10 cellular contexts compared by ENCODE assay signal in genomic region chr17:39165844-39166349, GRCh38. TPM values are rescaled to one million over a fixed set of nuclear protein-coding genes. Genes with fewer than 3 reads are reported as not detected.
A peak's percentile ranks its signal among the peaks of the same experiment; 100 is the strongest.
DNase-seq lines count a peak whose midpoint lies in the region; ATAC-seq and TF ChIP-seq lines count a peak whose summit lies in the region.
"Had no signal": no experiment of that assay in that cellular context is flagged by ENCODE, and none has a peak within 500 bp of the region (broad histone marks: within the 10 kb centered on the region; RNA-seq: fewer than 3 reads in every experiment).

Gene ARL5C (minus strand): TSS chr17:39166161. CDS start chr17:39165760, 401 bp downstream.

- no peaks in the 10 kb centered on the region for H3K9me3 ChIP-seq in mesodermal cell (ENCODE audit: control insufficient read depth, low read length)
- H3K9me3 ChIP-seq in transverse colon, result peaks cover 0 to 3% of the 10 kb centered on the region in 2 donors

- H3K27me3 ChIP-seq in transverse colon, result peaks cover 8% of the 10 kb centered on the region

- in situ Hi-C loops in transverse colon (cut with MboI; ENCODE audit: low pct_ligation_motif_present in 1 of 4, low pct_unique_long_range_greater_than_20kb in 1 of 4, low sequenced_read_pairs in 3 of 4), result loop anchor here in 2 of 4 donors (25.0 kb wide), 2 partner anchors 179 to 304 kb away; partner anchors contain the start of genes LASP1 (in 1 of the 2) and RPL23 (in 1 of the 2)

- H3K27ac ChIP-seq in mesodermal cell (ENCODE audit: low read depth, low read length, severe bottlenecking), result no peak within 1 kb of the TSS
- H3K27ac ChIP-seq in transverse colon, result peak within 1 kb of the TSS in 2 of 4 donors; percentile 6 to 47

- 84 to 88% methylated on average over 16 to 17 of the region's 17 CpGs for WGBS in mesodermal cell (ENCODE audit: insufficient coverage in 2 of 2), 2 experiments
- WGBS in transverse colon (ENCODE audit: low coverage in 1 of 2), 2 donors, result 79% methylated on average over 17 of the region's 17 CpGs; no CpG with 5 or more reads in 1 of the 2 donors

- peaks cover 6% of the 10 kb centered on the region for H3K4me1 ChIP-seq in mesodermal cell (ENCODE audit: control insufficient read depth, insufficient read depth, low read length, poor library complexity, severe bottlenecking)
- peaks cover 3 to 37% (median 15%) of the 10 kb centered on the region in 4 donors for H3K4me1 ChIP-seq in transverse colon

- no peak for ATAC-seq in activated T-cell treated with anti-CD3 and anti-CD28 coated beads, Interleukin-2, amount 50 U/mL, for 72 hours (replicated peaks in 1 of 2)

- peaks cover 34% of the 10 kb centered on the region for H3K27me3 Mint-ChIP-seq in activated T-cell treated with anti-CD3 and anti-CD28 coated beads, Interleukin-2, amount 50 U/mL, for 72 hours (ENCODE audit: low read depth)

- no peaks in the 10 kb centered on the region for H3K36me3 Mint-ChIP-seq in activated T-cell treated with anti-CD3 and anti-CD28 coated beads, Interleukin-2, amount 50 U/mL, for 72 hours (ENCODE audit: insufficient read depth in 2 of 2)

- peaks cover 0 to 4% of the 10 kb centered on the region in 2 donors for H3K9me3 Mint-ChIP-seq in activated T-cell treated with anti-CD3 and anti-CD28 coated beads, Interleukin-2, amount 50 U/mL, for 72 hours

- H3K4me3 Mint-ChIP-seq in activated T-cell treated with anti-CD3 and anti-CD28 coated beads, Interleukin-2, amount 50 U/mL, for 72 hours, result peak within 1 kb of the TSS; percentile 77 to 82

- H3K36me3 ChIP-seq in mesodermal cell (ENCODE audit: control insufficient read depth, insufficient read depth, low read length), result no peaks in the 10 kb centered on the region
- H3K36me3 ChIP-seq in transverse colon, result no peaks in the 10 kb centered on the region

- no peak for DNase-seq in activated T-cell treated with anti-CD3 and anti-CD28 coated beads, Interleukin-2, amount 50 U/mL, for 72 hours
- no peak for DNase-seq in activated T-cell treated with anti-CD3 and anti-CD28 coated beads, Interleukin-2, amount 50 U/mL, for 48 hours
- DNase-seq in cardiac fibroblast (ENCODE audit: low read depth in 2 of 2) (no peak), transverse colon (no peak), NCI-H524 treated with DMSO at 0.1 percent for 48 hours (lab: John Stamatoyannopoulos, UW) (no peak), NCI-H82 (lab: John Stamatoyannopoulos, UW) (no peak), NCI-H524 (lab: John Stamatoyannopoulos, UW) (no peak)
- DNase-seq: DMS79 treated with DMSO at 0.1 percent for 48 hours; NK-92 treated with Interleukin-12 subunit alpha and Interleukin-12 subunit beta, amount 100 ng/mL, for 24 hours had no signal

- TF ChIP-seq EP300 in transverse colon (IDR thresholded peaks at IDR 0.05; ENCODE audit: low read depth), result no peak

- H3K27ac Mint-ChIP-seq in activated T-cell treated with anti-CD3 and anti-CD28 coated beads, Interleukin-2, amount 50 U/mL, for 72 hours, result no peak within 1 kb of the TSS

- peak within 1 kb of the TSS; percentile 43 to 44 for H3K4me3 ChIP-seq in cardiac fibroblast (replicated peaks in 1 of 2; ENCODE audit: low read depth in 2 of 2, low read length in 2 of 2)
- peak within 1 kb of the TSS; percentile 41 for H3K4me3 ChIP-seq in mesodermal cell (ENCODE audit: extremely low read depth, insufficient read depth, low read length, poor library complexity, severe bottlenecking)
- peak within 1 kb of the TSS; percentile 17 to 53 (median 33) for H3K4me3 ChIP-seq in transverse colon

- TF ChIP-seq CTCF in cardiac fibroblast (IDR thresholded peaks at IDR 0.05; ENCODE audit: low read depth, low read length) (no peak), transverse colon (IDR thresholded peaks at IDR 0.05) (no peak)

- intact Hi-C loops in transverse colon (cut with DNase I; ENCODE audit: low total_unique reads), result no loop called here

- peaks cover 17% of the 10 kb centered on the region for H3K4me1 Mint-ChIP-seq in activated T-cell treated with anti-CD3 and anti-CD28 coated beads, Interleukin-2, amount 50 U/mL, for 72 hours (ENCODE audit: low read depth)

- no peak for TF ChIP-seq POLR2A in transverse colon (IDR thresholded peaks at IDR 0.05)

RNA-seq across cellular contexts. Expression of gene ARL5C, which starts in this region (rescaled TPM):
- total RNA-seq in activated T-cell treated with anti-CD3 and anti-CD28 coated beads, Interleukin-2, amount 50 U/mL, for 72 hours, result under 1 TPM; 0.12 to 0.16 TPM
- not detected for polyA plus RNA-seq in mesodermal cell (2013, experiment 1 of 2)
- not detected for polyA plus RNA-seq in mesodermal cell (2013, experiment 2 of 2)
- not detected for total RNA-seq in transverse colon
